6 cellular contexts compared by ENCODE assay signal in the genomic region with DNA sequence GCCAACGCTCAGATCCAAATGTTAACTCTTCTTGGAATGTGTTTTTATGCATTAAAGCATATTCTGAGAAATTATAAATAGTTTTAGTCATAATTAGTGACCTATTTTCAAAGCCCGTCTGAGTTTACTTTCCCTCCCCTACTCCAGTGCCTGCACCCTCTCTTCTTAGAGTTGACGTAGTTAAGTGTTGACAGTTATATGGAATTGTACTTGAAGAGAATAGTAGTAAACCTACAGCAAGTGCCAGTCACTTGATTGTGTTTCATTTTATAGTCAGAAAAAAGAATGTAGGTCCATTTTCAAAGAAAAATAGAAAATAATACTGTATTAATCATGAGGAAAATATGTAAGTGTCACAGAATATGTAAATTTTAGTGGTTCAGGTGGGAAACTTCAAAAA.
"Had no signal": no experiment of that assay in that cellular context is flagged by ENCODE, and none has a peak within 500 bp of the region (broad histone marks: within the 10 kb centered on the region; RNA-seq: fewer than 3 reads in every experiment).

No MANE protein-coding gene starts in this region.

- H3K4me3 ChIP-seq: K562 had no signal

- H3K27ac ChIP-seq: HL-60 had no signal

- H3K27me3 Mint-ChIP-seq: IgD-negative memory B cell had no signal

- ATAC-seq: HepG2, K562 had no signal

- DNase-seq: IMR-90, KBM-7 had no signal

- H3K4me3 Mint-ChIP-seq: IgD-negative memory B cell had no signal

- H3K9me3 Mint-ChIP-seq: IgD-negative memory B cell had no signal

- H3K27ac Mint-ChIP-seq: IgD-negative memory B cell had no signal

- H3K4me1 Mint-ChIP-seq: IgD-negative memory B cell had no signal
